Comparison of ENCODE assay signal across 9 cellular contexts in genomic region chr7:106679153-106679931, GRCh38. TPM values are rescaled to one million over a fixed set of nuclear protein-coding genes. Genes with fewer than 3 reads are reported as not detected.
DNase-seq lines count a peak whose midpoint lies in the region; ATAC-seq and TF ChIP-seq lines count a peak whose summit lies in the region.
"Had no signal": no experiment of that assay in that cellular context is flagged by ENCODE, and none has a peak within 500 bp of the region (broad histone marks: within the 10 kb centered on the region; RNA-seq: fewer than 3 reads in every experiment).

No MANE protein-coding gene starts in this region.

- H3K4me3 ChIP-seq in Peyer's patch (no peak overlapping the region), SJCRH30 (no peak overlapping the region)

- no peak for TF ChIP-seq CTCF in Peyer's patch (IDR thresholded peaks at IDR 0.05)

- H3K4me1 Mint-ChIP-seq in activated CD4-positive, alpha-beta memory T cell treated with anti-CD3 and anti-CD28 coated beads, Interleukin-2, amount 10 ng/mL, durations not matched to agents 7 days and 5 days: peaks cover 19% of the 10 kb centered on the region
- H3K4me1 Mint-ChIP-seq in natural killer cell treated with Interleukin-12 subunit alpha and Interleukin-12 subunit beta and Interleukin-15 and Interleukin-18, amount 100 ng/mL, for 72 hours (ENCODE audit: low read depth in 2 of 2): peaks cover 11 to 19% of the 10 kb centered on the region in 2 donors
- H3K4me1 Mint-ChIP-seq: brain had no signal

- H3K9me3 Mint-ChIP-seq in activated CD4-positive, alpha-beta memory T cell treated with anti-CD3 and anti-CD28 coated beads, Interleukin-2, amount 10 ng/mL, durations not matched to agents 7 days and 5 days: peaks cover 3% of the 10 kb centered on the region
- H3K9me3 Mint-ChIP-seq in natural killer cell treated with Interleukin-12 subunit alpha and Interleukin-12 subunit beta and Interleukin-15 and Interleukin-18, amount 100 ng/mL, for 72 hours: peaks cover 4% of the 10 kb centered on the region

- peak; percentile 36 for DNase-seq in activated CD4-positive, alpha-beta memory T cell treated with anti-CD3 and anti-CD28 coated beads, Interleukin-2, amount 10 ng/mL, durations not matched to agents 7 days and 5 days
- peak; percentile 73 for DNase-seq in natural killer cell treated with Interleukin-12 subunit alpha and Interleukin-12 subunit beta and Interleukin-15 and Interleukin-18, amount 100 ng/mL, for 72 hours (ENCODE audit: low spot score)
- DNase-seq in Peyer's patch: no peak
- DNase-seq in mucosa of gallbladder (ENCODE audit: low spot score): no peak
- no peak for DNase-seq in SJCRH30

- CTCF ChIA-PET in activated CD4-positive, alpha-beta memory T cell treated with anti-CD3 and anti-CD28 coated beads, Interleukin-2, amount 10 ng/mL, durations not matched to agents 7 days and 5 days (lab: Charles Lee): interaction anchor here (0.8 to 2.5 kb wide), 6 partner anchors 15 to 503 kb away, joined by 3 to 19 read pairs (median 4); partner anchors contain the start of gene CCDC71L

- POLR2A ChIA-PET in activated CD4-positive, alpha-beta memory T cell treated with anti-CD3 and anti-CD28 coated beads, Interleukin-2, amount 10 ng/mL, durations not matched to agents 7 days and 5 days (lab: Charles Lee): interaction anchor here (1.0 to 2.3 kb wide), 6 partner anchors 15 to 394 kb away, joined by 3 to 11 read pairs (median 4); partner anchors contain the start of gene NAMPT

- TF ChIP-seq POLR2A in Peyer's patch (IDR thresholded peaks at IDR 0.05): no peak

- H3K36me3 ChIP-seq in Peyer's patch: no peaks in the 10 kb centered on the region
- H3K36me3 ChIP-seq in SJCRH30: no peaks in the 10 kb centered on the region

- H3K4me1 ChIP-seq in Peyer's patch (no peaks in the 10 kb centered on the region), SJCRH30 (no peaks in the 10 kb centered on the region)

- H3K27ac ChIP-seq in Peyer's patch (peak overlapping the region in 1 of 4 donors; percentile 17), SJCRH30 (no peak overlapping the region)

- ATAC-seq in GM18868 (IDR thresholded peaks at IDR 0.05; ENCODE audit: unreplicated experiment): peak; percentile 58
- ATAC-seq in HG03159 (IDR thresholded peaks at IDR 0.05; ENCODE audit: unreplicated experiment): peak; percentile 76
- peak; percentile 99 for ATAC-seq in natural killer cell treated with Interleukin-12 subunit alpha and Interleukin-12 subunit beta and Interleukin-15 and Interleukin-18, amount 100 ng/mL, for 72 hours
- ATAC-seq in GM21528 (IDR thresholded peaks at IDR 0.05; ENCODE audit: low FRiP score, unreplicated experiment): no peak

- H3K4me3 Mint-ChIP-seq in activated CD4-positive, alpha-beta memory T cell treated with anti-CD3 and anti-CD28 coated beads, Interleukin-2, amount 10 ng/mL, durations not matched to agents 7 days and 5 days: no peak overlapping the region
- H3K4me3 Mint-ChIP-seq in natural killer cell treated with Interleukin-12 subunit alpha and Interleukin-12 subunit beta and Interleukin-15 and Interleukin-18, amount 100 ng/mL, for 72 hours: peak overlapping the region; percentile 24
- H3K4me3 Mint-ChIP-seq: brain had no signal

- no peaks in the 10 kb centered on the region for H3K27me3 ChIP-seq in Peyer's patch
- no peaks in the 10 kb centered on the region for H3K27me3 ChIP-seq in SJCRH30

- H3K9me3 ChIP-seq in Peyer's patch: no peaks in the 10 kb centered on the region
- no peaks in the 10 kb centered on the region for H3K9me3 ChIP-seq in SJCRH30 (replicated peaks)

- H3K27me3 Mint-ChIP-seq in activated CD4-positive, alpha-beta memory T cell treated with anti-CD3 and anti-CD28 coated beads, Interleukin-2, amount 10 ng/mL, durations not matched to agents 7 days and 5 days: no peaks in the 10 kb centered on the region
- peaks cover 6% of the 10 kb centered on the region in 2 donors for H3K27me3 Mint-ChIP-seq in natural killer cell treated with Interleukin-12 subunit alpha and Interleukin-12 subunit beta and Interleukin-15 and Interleukin-18, amount 100 ng/mL, for 72 hours

- H3K36me3 Mint-ChIP-seq in activated CD4-positive, alpha-beta memory T cell treated with anti-CD3 and anti-CD28 coated beads, Interleukin-2, amount 10 ng/mL, durations not matched to agents 7 days and 5 days (ENCODE audit: low read depth): no peaks in the 10 kb centered on the region
- H3K36me3 Mint-ChIP-seq in natural killer cell treated with Interleukin-12 subunit alpha and Interleukin-12 subunit beta and Interleukin-15 and Interleukin-18, amount 100 ng/mL, for 72 hours: peaks cover 11% of the 10 kb centered on the region
- H3K36me3 Mint-ChIP-seq: brain had no signal

- H3K27ac Mint-ChIP-seq in activated CD4-positive, alpha-beta memory T cell treated with anti-CD3 and anti-CD28 coated beads, Interleukin-2, amount 10 ng/mL, durations not matched to agents 7 days and 5 days: peak overlapping the region; percentile 36
- H3K27ac Mint-ChIP-seq in natural killer cell treated with Interleukin-12 subunit alpha and Interleukin-12 subunit beta and Interleukin-15 and Interleukin-18, amount 100 ng/mL, for 72 hours: peak overlapping the region; percentile 47 to 70
- H3K27ac Mint-ChIP-seq: brain had no signal

RNA-seq across cellular contexts. Expression of gene CCDC71L, which starts 18.4 kb away (rescaled TPM):
- total RNA-seq in activated CD4-positive, alpha-beta memory T cell treated with anti-CD3 and anti-CD28 coated beads, Interleukin-2, amount 10 ng/mL, durations not matched to agents 7 days and 5 days: 10 to 100 TPM; 22.1 to 25.5 TPM
- total RNA-seq in natural killer cell treated with Interleukin-12 subunit alpha and Interleukin-12 subunit beta and Interleukin-15 and Interleukin-18, amount 100 ng/mL, for 72 hours: 10 to 100 TPM; 28.0 to 42.7 TPM
- total RNA-seq in Peyer's patch (10 to 100 TPM; 20.3 to 33.8 (median 23.8) TPM), mucosa of gallbladder (20.4 TPM)
- total RNA-seq in SJCRH30 (2014; rRNA removed; shearing (Covaris generic)): 7.1 and 7.9 TPM in 2 replicates

Comparison
In these comparisons a context has a peak if more than half of its experiments do, and no peak if none do; other contexts are left out.
1. DNase-seq: peak in activated CD4-positive, alpha-beta memory T cell treated with anti-CD3 and anti-CD28 coated beads, Interleukin-2, amount 10 ng/mL, durations not matched to agents 7 days and 5 days (single experiment) and natural killer cell treated with Interleukin-12 subunit alpha and Interleukin-12 subunit beta and Interleukin-15 and Interleukin-18, amount 100 ng/mL, for 72 hours (single experiment); none in Peyer's patch (0 of 3), mucosa of gallbladder (single experiment) and SJCRH30 (0 of 2).